9 cellular contexts compared by ENCODE assay signal in genomic region chr16:22207715-22208360, GRCh38. TPM values are rescaled to one million over a fixed set of nuclear protein-coding genes. Genes with fewer than 3 reads are reported as not detected.
DNase-seq lines count a peak whose midpoint lies in the region; TF ChIP-seq lines count a peak whose summit lies in the region.
"Had no signal": no experiment of that assay in that cellular context is flagged by ENCODE, and none has a peak within 500 bp of the region (broad histone marks: within the 10 kb centered on the region; RNA-seq: fewer than 3 reads in every experiment).

No MANE protein-coding gene starts in this region.

- TF ChIP-seq CTCF in CD14-positive monocyte (IDR thresholded peaks at IDR 0.05) (no peak), dorsolateral prefrontal cortex (IDR thresholded peaks at IDR 0.05 in 54 of 56, conservative IDR thresholded peaks at IDR 0.05 in 2 of 56; ENCODE audit: low read depth in 1 of 56, partially characterized antibody in 56 of 56) (no peak), neural crest cell (conservative IDR thresholded peaks at IDR 0.05) (no peak)

- H3K4me1 Mint-ChIP-seq in CD14-positive monocyte, result peaks cover 19% of the 10 kb centered on the region
- peaks cover 24% of the 10 kb centered on the region for H3K4me1 Mint-ChIP-seq in neural crest cell

- H3K4me3 Mint-ChIP-seq in CD14-positive monocyte (peak overlapping the region; percentile 89 to 91), neural crest cell (peak overlapping the region; percentile 97)

- H3K36me3 Mint-ChIP-seq in CD14-positive monocyte, result peaks cover 8% of the 10 kb centered on the region in 2 donors
- H3K36me3 Mint-ChIP-seq in neural crest cell (ENCODE audit: low read depth), result peaks cover 10% of the 10 kb centered on the region

- no peak for DNase-seq in CD14-positive monocyte (ENCODE audit: low spot score)
- no peak for DNase-seq in MG63
- DNase-seq in dorsolateral prefrontal cortex, result no peak
- DNase-seq in neural crest cell (ENCODE audit: low read depth, low spot score), result no peak
- no peak for DNase-seq in RPMI8226
- no peak for DNase-seq in NCI-H748 (lab: John Stamatoyannopoulos, UW; ENCODE audit: unreplicated experiment)
- no peak for DNase-seq in middle frontal gyrus (ENCODE audit: extremely low spot score, low spot score)
- no peak for DNase-seq in NCI-H1048 (lab: John Stamatoyannopoulos, UW)

- H3K27me3 Mint-ChIP-seq in CD14-positive monocyte (ENCODE audit: low read depth in 3 of 3) (peaks cover 0 to 4% (median 2%) of the 10 kb centered on the region in 3 donors), neural crest cell (ENCODE audit: low read depth) (no peaks in the 10 kb centered on the region)

- peaks cover 0 to 10% (median 2%) of the 10 kb centered on the region in 7 donors for H3K9me3 Mint-ChIP-seq in CD14-positive monocyte
- peaks cover 3% of the 10 kb centered on the region for H3K9me3 Mint-ChIP-seq in neural crest cell

- H3K4me3 ChIP-seq in MG63 (peak overlapping the region; percentile 99), dorsolateral prefrontal cortex (peak overlapping the region in 57 of 59 donors; percentile 70 to 95 (median 87))

- H3K27ac Mint-ChIP-seq in CD14-positive monocyte, result peak overlapping the region; percentile 21 to 90 (median 74)
- H3K27ac Mint-ChIP-seq in neural crest cell (ENCODE audit: unreplicated experiment), result peak overlapping the region; percentile 60

- peaks cover 43% of the 10 kb centered on the region for H3K36me3 ChIP-seq in MG63

- H3K27me3 ChIP-seq in MG63 (no peaks in the 10 kb centered on the region), dorsolateral prefrontal cortex (no peaks in the 10 kb centered on the region)

- intact Hi-C loops in CD14-positive monocyte (cut with micrococcal nuclease), result loop anchor here in 1 of 2 donors (2.0 kb wide), 1 partner anchor 17 kb away; no protein-coding TSS in a partner anchor
- intact Hi-C loops in dorsolateral prefrontal cortex (cut with DNase I), result loop anchor here in 1 of 2 donors (2.0 kb wide), 1 partner anchor 17 kb away; no protein-coding TSS in a partner anchor

- peaks cover 3% of the 10 kb centered on the region; the same call in 1 of the 2 replicates for H3K9me3 ChIP-seq in MG63

- H3K27ac ChIP-seq in dorsolateral prefrontal cortex, result peak overlapping the region in 28 of 59 donors; percentile 12 to 93 (median 88)

RNA-seq across cellular contexts. Expression of gene EEF2K, which starts 1.8 kb away (rescaled TPM):
- 1 to 10 TPM in 1 of 2 donors, under 1 TPM in 1; 0.85 to 1.7 TPM for polyA plus RNA-seq in CD14-positive monocyte
- total RNA-seq in MG63 (2014; rRNA removed; shearing (Covaris generic); ENCODE audit: low replicate concordance), result 11.5 and 27.1 TPM in 2 replicates
- total RNA-seq in dorsolateral prefrontal cortex (10 to 100 TPM; 14.7 to 60.6 (median 28.2) TPM), neural crest cell (20.3 and 21.2 TPM in 2 replicates)

RNA-seq across cellular contexts. Expression of gene SDR42E2, which starts 45.5 kb away (rescaled TPM):
- polyA plus RNA-seq in CD14-positive monocyte, result under 1 TPM; 0.16 to 0.23 TPM
- not detected in 2 replicates for total RNA-seq in MG63 (2014; rRNA removed; shearing (Covaris generic); ENCODE audit: low replicate concordance)
- 1 to 10 TPM in 30 of 120 experiments, under 1 TPM in 89, not detected in 1; 0.14 to 1.9 (median 0.70) TPM for total RNA-seq in dorsolateral prefrontal cortex
- not detected in 2 replicates for total RNA-seq in neural crest cell
- total RNA-seq: LHCN-M2 had no signal
